In the genomic region with DNA sequence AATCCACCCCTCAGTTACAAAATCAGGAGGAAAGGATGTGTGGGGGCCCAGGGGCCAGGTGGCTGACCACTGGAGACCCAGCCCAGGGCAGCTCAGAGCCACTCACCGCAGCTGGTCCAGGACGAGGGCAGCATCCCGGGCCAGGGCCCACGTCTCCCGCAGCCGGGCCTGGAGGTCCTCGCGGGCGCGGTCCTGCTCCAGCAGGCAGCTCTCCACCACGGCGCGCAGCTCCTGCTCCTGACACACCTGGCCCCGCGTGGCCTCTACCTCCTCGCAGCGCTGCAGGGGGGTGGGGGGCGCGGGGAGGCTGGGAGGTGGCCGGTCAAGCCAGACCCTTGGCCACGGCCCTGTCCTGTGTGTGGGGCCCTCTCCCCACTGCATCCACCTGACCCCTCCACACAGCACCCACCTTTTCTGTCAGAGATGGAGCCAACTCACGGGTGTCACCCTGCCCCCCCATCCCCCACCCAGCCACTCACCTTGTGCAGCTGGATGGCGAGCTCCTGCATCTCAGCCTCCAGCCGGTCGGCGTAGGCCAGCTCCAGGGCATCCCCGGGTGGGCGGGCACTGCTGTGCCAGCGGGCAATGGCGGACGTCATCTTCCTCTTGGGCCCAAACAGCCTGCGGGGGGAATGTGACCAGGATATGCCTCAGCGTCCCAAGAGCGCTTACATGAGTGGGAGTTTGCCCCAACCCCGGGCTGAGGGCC, we compare ENCODE assay signal across 23 cellular contexts. TPM values are rescaled to one million over a fixed set of nuclear protein-coding genes. Genes with fewer than 3 reads are reported as not detected.
"Had no signal": no experiment of that assay in that cellular context is flagged by ENCODE, and none has a peak within 500 bp of the region (broad histone marks: within the 10 kb centered on the region; RNA-seq: fewer than 3 reads in every experiment).

No MANE protein-coding gene starts in this region.

- H3K27me3 Mint-ChIP-seq: activated T-helper 17 cell treated with anti-CD3 and anti-CD28 coated beads, Interleukin-2, amount 50 U/mL, for 72 hours; dendritic cell treated with granulocyte-macrophage colony-stimulating factor and Interleukin-4, amounts not matched to agents 40 ng/mL and 50 ng/mL, for 4 days; progenitor cell of endocrine pancreas; stimulated activated naive CD8-positive, alpha-beta T cell treated with anti-CD3 and anti-CD28 coated beads, Interleukin-15, Interleukin-2, amounts not matched to agents 100 ng/mL and 50 ng/mL, for 24 hours had no signal

- H3K9me3 Mint-ChIP-seq: activated T-helper 17 cell treated with anti-CD3 and anti-CD28 coated beads, Interleukin-2, amount 50 U/mL, for 72 hours; dendritic cell treated with granulocyte-macrophage colony-stimulating factor and Interleukin-4, amounts not matched to agents 40 ng/mL and 50 ng/mL, for 4 days; natural killer cell; stimulated activated naive CD8-positive, alpha-beta T cell treated with anti-CD3 and anti-CD28 coated beads, Interleukin-15, Interleukin-2, amounts not matched to agents 100 ng/mL and 50 ng/mL, for 24 hours; WTC11 had no signal

- FAIRE-seq: keratinocyte, TTC549 had no signal

- DNase-seq: activated CD4-positive, alpha-beta T cell treated with anti-CD3 and anti-CD28 coated beads for 48 hours; activated naive CD4-positive, alpha-beta T cell treated with Interleukin-2 at 50 U/mL for 16 hours; anterior cingulate cortex; effector memory CD4-positive, alpha-beta T cell; foreskin melanocyte; left ventricle myocardium superior; mesenchymal stem cell; natural killer cell; nucleus accumbens; SW 1271; trophoblast cell had no signal

- H3K9me3 ChIP-seq: heart left ventricle, right atrium auricular region, suprapubic skin had no signal

- H3K4me3 Mint-ChIP-seq: activated T-helper 17 cell treated with anti-CD3 and anti-CD28 coated beads, Interleukin-2, amount 50 U/mL, for 72 hours; dendritic cell treated with granulocyte-macrophage colony-stimulating factor and Interleukin-4, amounts not matched to agents 40 ng/mL and 50 ng/mL, for 4 days; natural killer cell; stimulated activated naive CD8-positive, alpha-beta T cell treated with anti-CD3 and anti-CD28 coated beads, Interleukin-15, Interleukin-2, amounts not matched to agents 100 ng/mL and 50 ng/mL, for 24 hours; WTC11 had no signal

- H3K27me3 ChIP-seq: heart left ventricle, right atrium auricular region, suprapubic skin had no signal

- H3K27ac ChIP-seq: epithelial cell of prostate, heart left ventricle, right atrium auricular region, skin epidermis, suprapubic skin had no signal

- H3K4me3 ChIP-seq: heart left ventricle, right atrium auricular region, skin epidermis, suprapubic skin had no signal

- H3K4me1 Mint-ChIP-seq: activated T-helper 17 cell treated with anti-CD3 and anti-CD28 coated beads, Interleukin-2, amount 50 U/mL, for 72 hours; WTC11 had no signal

- H3K27ac Mint-ChIP-seq: activated T-helper 17 cell treated with anti-CD3 and anti-CD28 coated beads, Interleukin-2, amount 50 U/mL, for 72 hours; dendritic cell treated with granulocyte-macrophage colony-stimulating factor and Interleukin-4, amounts not matched to agents 40 ng/mL and 50 ng/mL, for 4 days; natural killer cell; progenitor cell of endocrine pancreas; stimulated activated naive CD8-positive, alpha-beta T cell treated with anti-CD3 and anti-CD28 coated beads, Interleukin-15, Interleukin-2, amounts not matched to agents 100 ng/mL and 50 ng/mL, for 24 hours; WTC11 had no signal

- H3K36me3 Mint-ChIP-seq: natural killer cell had no signal

- ATAC-seq: activated T-helper 17 cell treated with anti-CD3 and anti-CD28 coated beads, Interleukin-2, amount 50 U/mL, for 72 hours; heart left ventricle; left ventricle myocardium superior; natural killer cell; WTC11 had no signal

RNA-seq across cellular contexts. Expression of a gene that starts 35.9 kb away (rescaled TPM):
- total RNA-seq: activated T-helper 17 cell treated with anti-CD3 and anti-CD28 coated beads, Interleukin-2, amount 50 U/mL, for 72 hours had no signal
